8 cellular contexts compared by ENCODE assay signal in genomic region chr6:139250296-139251274, GRCh38. TPM values are rescaled to one million over a fixed set of nuclear protein-coding genes. Genes with fewer than 3 reads are reported as not detected.
A peak's percentile ranks its signal among the peaks of the same experiment; 100 is the strongest.
DNase-seq lines count a peak whose midpoint lies in the region; ATAC-seq and TF ChIP-seq lines count a peak whose summit lies in the region.

No MANE protein-coding gene starts in this region.

- H3K4me3 ChIP-seq in GM12865 (ENCODE audit: low read depth, low read length), result no peak overlapping the region
- H3K4me3 ChIP-seq in Jurkat, Clone E6-1 (ENCODE audit: low read length), result no peak overlapping the region

- POLR2A ChIA-PET in T-cell (lab: Charles Lee), result interaction anchor here in 1 of 2 donors (0.6 kb wide), 1 partner anchor 745 kb away, joined by 13 read pairs; no protein-coding TSS in a partner anchor

- peak; percentile 75 for TF ChIP-seq CTCF in GM12865 (IDR thresholded peaks at IDR 0.05; ENCODE audit: insufficient read depth, low read depth, low read length, missing control alignments)

- no peaks in the 10 kb centered on the region for H3K36me3 Mint-ChIP-seq in T-cell

- ATAC-seq in GM21825 (IDR thresholded peaks at IDR 0.05; ENCODE audit: unreplicated experiment) (peak; percentile 98), T-cell (replicated peaks in 1 of 4) (peak; percentile 84 to 92 (median 88))

- H3K4me3 Mint-ChIP-seq in T-cell, result peak overlapping the region in 2 of 3 donors; percentile 32 to 61

- H3K4me1 Mint-ChIP-seq in T-cell, result peaks cover 39 to 51% (median 47%) of the 10 kb centered on the region in 3 donors

- no peaks in the 10 kb centered on the region for H3K9me3 Mint-ChIP-seq in T-cell

- H3K27ac Mint-ChIP-seq in T-cell, result peak overlapping the region; percentile 92 to 95

- peak; percentile 83 for DNase-seq in GM12865 (ENCODE audit: low read depth)
- peak; percentile 64 for DNase-seq in Jurkat, Clone E6-1 (ENCODE audit: low read depth, low spot score)
- DNase-seq in T-cell, result peak in 33 of 34 experiments; percentile 18 to 55 (median 42)
- DNase-seq in astrocyte of the hippocampus (ENCODE audit: low read depth, low spot score), result peak; percentile 55
- peak; percentile 80 for DNase-seq in iPS-NIHi11 (ENCODE audit: low spot score)
- DNase-seq in stimulated activated CD4-positive, alpha-beta T cell treated with anti-CD3 and anti-CD28 coated beads, Interleukin-4, amount 100 ng/mL, for 48 hours (ENCODE audit: low read depth in 2 of 2), result peak; percentile 38 to 40
- DNase-seq in dedifferentiated amniotic fluid mesenchymal stem cell (ENCODE audit: extremely low spot score), result no peak

- CTCF ChIA-PET in T-cell (lab: Charles Lee), result interaction anchor here (0.6 to 1.6 kb wide), 10 partner anchors 12 to 1026 kb away, joined by 3 to 10 read pairs (median 4); partner anchors contain the start of gene TXLNB (in 1 of the 2)

- H3K27me3 Mint-ChIP-seq in T-cell, result no peaks in the 10 kb centered on the region

RNA-seq across cellular contexts. Expression of gene TXLNB, which starts 41.2 kb away (rescaled TPM):
- 0.52 TPM for polyA plus RNA-seq in Jurkat, Clone E6-1 (2012; ENCODE audit: insufficient read depth, insufficient read length)
- under 1 TPM; 0.41 to 0.92 (median 0.72) TPM for total RNA-seq in T-cell
